Comparison of ENCODE assay signal across 1 cellular context in the genomic region with DNA sequence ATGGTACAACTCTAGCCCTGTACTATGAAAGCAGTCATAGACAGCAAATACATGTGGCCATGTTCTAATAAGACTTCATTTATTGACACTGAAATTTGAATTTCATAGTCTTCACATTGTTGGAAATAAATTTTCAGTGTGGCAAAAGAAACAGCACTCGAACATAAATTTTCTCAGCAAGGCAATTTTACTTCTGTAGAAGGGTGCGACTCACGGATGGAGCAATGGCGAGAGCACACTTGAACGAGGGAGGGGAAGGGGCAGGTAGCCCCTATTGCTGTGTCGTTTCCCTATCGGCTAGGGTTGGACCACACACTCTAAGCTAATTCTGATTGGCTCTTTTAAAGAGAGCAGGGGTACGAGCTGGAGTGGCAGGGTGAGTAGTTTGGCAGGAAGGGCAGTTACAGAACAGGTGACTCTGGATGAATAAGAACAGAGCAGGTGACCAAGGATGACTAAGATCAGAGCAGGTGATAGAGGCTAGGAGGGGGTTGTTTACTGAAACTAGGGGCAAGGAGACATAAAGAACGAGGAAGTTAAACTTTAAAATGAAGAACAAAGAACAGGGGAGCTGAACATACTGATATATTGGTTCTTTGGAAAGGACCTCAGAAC.
TF ChIP-seq lines count a peak whose summit lies in the region.

No MANE protein-coding gene starts in this region.

TF ChIP-seq in H1, 55 proteins besides CTCF, POLR2A, EP300 and RAD21:
- TF ChIP-seq SP4 (IDR thresholded peaks at IDR 0.05; ENCODE audit: low read length) (no peak), SP1 (IDR thresholded peaks at IDR 0.05; ENCODE audit: low read depth, low read length) (0 out of 2 replicates have a peak, but pooled peaks have one; percentile 29)
TF ChIP-seq in H1: peak in this region for 1.
